22 cellular contexts compared by ENCODE assay signal in the genomic region with DNA sequence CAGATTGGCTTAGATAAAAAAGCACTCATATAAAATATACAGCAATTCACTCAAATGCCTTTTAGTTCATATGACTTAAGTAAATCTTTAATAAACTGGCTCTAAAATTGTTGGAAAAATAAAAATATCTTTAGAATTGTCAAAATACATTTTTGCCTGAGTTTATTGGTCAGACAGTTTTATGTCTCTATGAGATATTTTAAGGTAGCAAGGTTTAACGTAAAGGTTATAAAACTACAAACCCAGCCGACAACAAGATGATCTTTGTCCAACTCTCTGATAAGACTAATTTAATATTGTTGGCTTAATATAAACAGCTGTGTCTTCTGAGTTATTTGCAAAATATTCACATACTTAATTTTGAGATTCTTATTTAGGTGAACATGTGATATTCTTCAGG. TPM values are rescaled to one million over a fixed set of nuclear protein-coding genes. Genes with fewer than 3 reads are reported as not detected.
DNase-seq lines count a peak whose midpoint lies in the region; ATAC-seq, FAIRE-seq and TF ChIP-seq lines count a peak whose summit lies in the region.
"Had no signal": no experiment of that assay in that cellular context is flagged by ENCODE, and none has a peak within 500 bp of the region (broad histone marks: within the 10 kb centered on the region; RNA-seq: fewer than 3 reads in every experiment).

No MANE protein-coding gene starts in this region.

- no peak for TF ChIP-seq CTCF in HepG2 (CRISPR knock-in tag; IDR thresholded peaks at IDR 0.05)
- TF ChIP-seq CTCF in right lobe of liver (IDR thresholded peaks at IDR 0.05) = no peak
- TF ChIP-seq CTCF in HEK293 (tag by site-specific recombination; IDR thresholded peaks at IDR 0.05) = no peak

- no peak overlapping the region for H3K4me2 ChIP-seq in HepG2 (ENCODE audit: low read depth, low read length)
- H3K4me2 ChIP-seq: A549, BLaER1 had no signal

- no peak overlapping the region for H3K9ac ChIP-seq in HepG2 (ENCODE audit: insufficient read depth, low read depth, low read length)
- H3K9ac ChIP-seq: BLaER1 had no signal

- no peak overlapping the region for H2AFZ ChIP-seq in HepG2 (ENCODE audit: low read length)

- H3K4me3 ChIP-seq in HepG2 (replicated peaks in 1 of 3; ENCODE audit: insufficient read depth in 1 of 3, low read depth in 2 of 3, low read length in 3 of 3) (no peak overlapping the region), right lobe of liver (no peak overlapping the region), HEK293 (ENCODE audit: low read depth, low read length) (no peak overlapping the region)
- H3K4me3 ChIP-seq: A549, BLaER1, GM12878 had no signal

- in situ Hi-C loops in HepG2 (cut with HindIII; ENCODE audit: extremely low pct_ligation_motif_present, low pct_unique_long_range_greater_than_20kb) (no loop called here), ACHN (cut with HindIII; ENCODE audit: low pct_ligation_motif_present, low pct_unique_long_range_greater_than_20kb, low sequenced_read_pairs) (no loop called here)

- H3K27me3 ChIP-seq in HepG2 (ENCODE audit: control insufficient read depth in 1 of 2, insufficient read depth in 2 of 2, low read length in 2 of 2) (no peaks in the 10 kb centered on the region), right lobe of liver (no peaks in the 10 kb centered on the region)
- H3K27me3 ChIP-seq: BE2C, BLaER1 had no signal

- H3K27ac ChIP-seq in HepG2 (ENCODE audit: extremely low read length, insufficient read depth, low read length) (no peak overlapping the region), right lobe of liver (no peak overlapping the region), HEK293 (ENCODE audit: extremely low read depth, low read depth, low read length) (no peak overlapping the region)
- H3K27ac ChIP-seq: 22Rv1, A549, BLaER1 had no signal

- no peak for TF ChIP-seq POLR2A in HepG2 (IDR thresholded peaks at IDR 0.05; ENCODE audit: insufficient read depth in 1 of 2, low read depth in 2 of 2, low read length in 2 of 2)
- no peak for TF ChIP-seq POLR2A in right lobe of liver (IDR thresholded peaks at IDR 0.05)

- H3K9me3 ChIP-seq in HepG2 (ENCODE audit: low read length) (0 out of 2 replicates have a peak, but pooled peaks cover 4% of the 10 kb centered on the region), right lobe of liver (no peaks in the 10 kb centered on the region), HEK293 (ENCODE audit: control insufficient read depth, insufficient read depth, low read depth, low read length) (no peaks in the 10 kb centered on the region)
- H3K9me3 ChIP-seq: A549, BE2C had no signal

- FAIRE-seq in HepG2 (lab: Jason Lieb, UNC) = peak; percentile 8
- FAIRE-seq: A549, GM12878 had no signal

- intact Hi-C loops in HepG2 (cut with micrococcal nuclease; ENCODE audit: unreplicated experiment) = no loop called here
- intact Hi-C loops in right lobe of liver (cut with DNase I) = no loop called here

- H3K79me2 ChIP-seq in HepG2 (ENCODE audit: insufficient read depth, low read length) = no peaks in the 10 kb centered on the region

- CTCF ChIA-PET in HepG2 (lab: Yijun Ruan, JAX; ENCODE audit: low intra/inter-chr PET ratio, low total read pairs) (no interaction called here), HEK293 (lab: Yijun Ruan, JAX) (interaction anchor here (1.5 kb wide), 1 partner anchor 130 kb away, joined by 8 read pairs; no protein-coding TSS in a partner anchor)

- no peaks in the 10 kb centered on the region for H3K4me1 ChIP-seq in HepG2 (ENCODE audit: insufficient read depth, low read length)
- H3K4me1 ChIP-seq in right lobe of liver = no peaks in the 10 kb centered on the region
- no peaks in the 10 kb centered on the region for H3K4me1 ChIP-seq in HEK293 (ENCODE audit: control insufficient read depth, insufficient read depth, low read length)
- H3K4me1 ChIP-seq: A549 had no signal

- BruUV-seq in HepG2 (replicated peaks; lab: Mats Ljungman, UMichigan) = no TSS peak

- POLR2A ChIA-PET in HepG2 (lab: Yijun Ruan, JAX) (no interaction called here), HEK293 (lab: Yijun Ruan, JAX) (no interaction called here)

- TF ChIP-seq EP300 in HepG2 (IDR thresholded peaks at IDR 0.05; ENCODE audit: low read depth in 2 of 2, low read length in 2 of 2) (no peak), HepG2 (CRISPR knock-in tag; IDR thresholded peaks at IDR 0.05; ENCODE audit: borderline replicate concordance) (no peak)

- DNase-seq in HepG2 (ENCODE audit: low spot score) = no peak
- DNase-seq in right lobe of liver = no peak
- no peak for DNase-seq in ACHN
- DNase-seq: BE2C; C1 segment of cervical spinal cord; CD4-positive, alpha-beta memory T cell; CD4-positive, CD25-positive, alpha-beta regulatory T cell; CD8-positive, alpha-beta memory T cell; COR-L47; DMS 273 treated with DMSO at 0.1 percent for 48 hours; DMS153; DMS53; DMS79; DND-41; EL; GDM1 had no signal

- 96% methylated on average over 2 of the region's 2 CpGs for WGBS in HepG2 (ENCODE audit: low lambda C conversion rate)
- 88% methylated on average over 2 of the region's 2 CpGs for WGBS in right lobe of liver (ENCODE audit: insufficient coverage, low coverage, low lambda C conversion rate, missing lambda C conversion rate)

- H3K36me3 ChIP-seq in HepG2 (replicated peaks in 1 of 2; ENCODE audit: control insufficient read depth in 1 of 2, insufficient read depth in 2 of 2, low read length in 2 of 2) (peaks cover 0 to 1% of the 10 kb centered on the region in 2 experiments; a peak in 1 of 5 replicates), right lobe of liver (no peaks in the 10 kb centered on the region), HEK293 (ENCODE audit: control insufficient read depth in 2 of 2, insufficient read depth in 1 of 2, low read length in 2 of 2) (no peaks in the 10 kb centered on the region)
- H3K36me3 ChIP-seq: BE2C had no signal

- ATAC-seq in HepG2 = no peak
- no peak for ATAC-seq in right lobe of liver
- ATAC-seq in GM18870 (IDR thresholded peaks at IDR 0.05; ENCODE audit: unreplicated experiment) = no peak
- ATAC-seq: A549, GM12878 had no signal

- no peaks in the 10 kb centered on the region for H4K20me1 ChIP-seq in HepG2 (ENCODE audit: insufficient read depth, low read length)
- H4K20me1 ChIP-seq: BLaER1 had no signal

- no peak for TF ChIP-seq RAD21 in HepG2 (CRISPR knock-in tag; IDR thresholded peaks at IDR 0.05)

TF ChIP-seq in HepG2, 621 proteins besides CTCF, POLR2A, EP300 and RAD21 (continues in another document):
- no peak for TF ChIP-seq ZNF766 (CRISPR knock-in tag; IDR thresholded peaks at IDR 0.05; ENCODE audit: borderline replicate concordance)

TF ChIP-seq in HEK293, 187 proteins besides CTCF, POLR2A, EP300 and RAD21:
- peak; percentile 96 for TF ChIP-seq SETDB1 (IDR thresholded peaks at IDR 0.05; ENCODE audit: insufficient read length, low read length)
- peak; percentile 91 for TF ChIP-seq TRIM28 (IDR thresholded peaks at IDR 0.05; ENCODE audit: borderline replicate concordance, low read length)
- TF ChIP-seq, protein P1, sequence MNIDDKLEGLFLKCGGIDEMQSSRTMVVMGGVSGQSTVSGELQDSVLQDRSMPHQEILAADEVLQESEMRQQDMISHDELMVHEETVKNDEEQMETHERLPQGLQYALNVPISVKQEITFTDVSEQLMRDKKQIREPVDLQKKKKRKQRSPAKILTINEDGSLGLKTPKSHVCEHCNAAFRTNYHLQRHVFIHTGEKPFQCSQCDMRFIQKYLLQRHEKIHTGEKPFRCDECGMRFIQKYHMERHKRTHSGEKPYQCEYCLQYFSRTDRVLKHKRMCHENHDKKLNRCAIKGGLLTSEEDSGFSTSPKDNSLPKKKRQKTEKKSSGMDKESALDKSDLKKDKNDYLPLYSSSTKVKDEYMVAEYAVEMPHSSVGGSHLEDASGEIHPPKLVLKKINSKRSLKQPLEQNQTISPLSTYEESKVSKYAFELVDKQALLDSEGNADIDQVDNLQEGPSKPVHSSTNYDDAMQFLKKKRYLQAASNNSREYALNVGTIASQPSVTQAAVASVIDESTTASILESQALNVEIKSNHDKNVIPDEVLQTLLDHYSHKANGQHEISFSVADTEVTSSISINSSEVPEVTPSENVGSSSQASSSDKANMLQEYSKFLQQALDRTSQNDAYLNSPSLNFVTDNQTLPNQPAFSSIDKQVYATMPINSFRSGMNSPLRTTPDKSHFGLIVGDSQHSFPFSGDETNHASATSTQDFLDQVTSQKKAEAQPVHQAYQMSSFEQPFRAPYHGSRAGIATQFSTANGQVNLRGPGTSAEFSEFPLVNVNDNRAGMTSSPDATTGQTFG (tag by site-specific recombination; IDR thresholded peaks at IDR 0.05; ENCODE audit: borderline replicate concordance) = no peak

RNA-seq across cellular contexts. Expression of a gene that starts 39.5 kb away (rescaled TPM):
- total RNA-seq in HepG2 (2016; rRNA removed; fragmentation: Illumina TruSeq; extraction: Trizol) (22.4 and 44.6 TPM in 2 replicates), right lobe of liver (10 to 100 TPM; 21.7 to 48.4 (median 30.8) TPM)
- 26.9 and 41.2 TPM in 2 replicates for total RNA-seq in HepG2 (2016; cell fraction: cytosol; rRNA removed; fragmentation: Illumina TruSeq; extraction: Trizol; ENCODE audit: low read depth)
- total RNA-seq in HepG2 (2016; cell fraction: insoluble cytoplasmic fraction; rRNA removed; fragmentation: Illumina TruSeq; extraction: Trizol) = 25.4 and 45.4 TPM in 2 replicates
- total RNA-seq in HepG2 (2016; cell fraction: membrane; rRNA removed; fragmentation: Illumina TruSeq; extraction: Trizol) = 24.1 and 38.2 TPM in 2 replicates
- 30.2 and 32.0 TPM in 2 replicates for total RNA-seq in HepG2 (2016; cell fraction: nucleus; rRNA removed; fragmentation: Illumina TruSeq; extraction: Trizol)
- 597 and 696 TPM in 2 replicates for polyA plus RNA-seq in HepG2 (2011; rRNA removed)
- 456 and 545 TPM in 2 replicates for polyA plus RNA-seq in HepG2 (2011; cell fraction: cytosol; rRNA removed)
- 515 and 552 TPM in 2 replicates for polyA plus RNA-seq in HepG2 (2011; cell fraction: nucleus; rRNA removed)
- 446 and 587 TPM in 2 replicates for polyA plus RNA-seq in HepG2 (2012)
- 21.3 and 41.6 TPM in 2 replicates for polyA plus RNA-seq in HepG2 (2016; cell fraction: cytosol; fragmentation: Illumina TruSeq; extraction: Trizol; ENCODE audit: low read depth)
- 26.6 and 27.0 TPM in 2 replicates for polyA plus RNA-seq in HepG2 (2016; cell fraction: insoluble cytoplasmic fraction; fragmentation: Illumina TruSeq; extraction: Trizol; ENCODE audit: low read depth)
- polyA plus RNA-seq in HepG2 (2016; cell fraction: membrane; fragmentation: Illumina TruSeq; extraction: Trizol; ENCODE audit: low read depth) = 23.6 and 34.9 TPM in 2 replicates
- 68.7 and 69.0 TPM in 2 replicates for polyA plus RNA-seq in HepG2 (2016; cell fraction: nucleus; fragmentation: Illumina TruSeq; extraction: Trizol; ENCODE audit: insufficient read depth, low read depth)
- 4.7 and 104 TPM in 2 replicates for polyA minus RNA-seq in HepG2 (2011; rRNA and poly(A)+ RNA removed; ENCODE audit: low replicate concordance)
- polyA minus RNA-seq in HepG2 (2011; cell fraction: cytosol; rRNA and poly(A)+ RNA removed) = 149 and 185 TPM in 2 replicates
- polyA minus RNA-seq in HepG2 (2011; cell fraction: nucleus; rRNA and poly(A)+ RNA removed) = 159 and 184 TPM in 2 replicates
